ENCODE assay signal across 8 cellular contexts in the genomic region with DNA sequence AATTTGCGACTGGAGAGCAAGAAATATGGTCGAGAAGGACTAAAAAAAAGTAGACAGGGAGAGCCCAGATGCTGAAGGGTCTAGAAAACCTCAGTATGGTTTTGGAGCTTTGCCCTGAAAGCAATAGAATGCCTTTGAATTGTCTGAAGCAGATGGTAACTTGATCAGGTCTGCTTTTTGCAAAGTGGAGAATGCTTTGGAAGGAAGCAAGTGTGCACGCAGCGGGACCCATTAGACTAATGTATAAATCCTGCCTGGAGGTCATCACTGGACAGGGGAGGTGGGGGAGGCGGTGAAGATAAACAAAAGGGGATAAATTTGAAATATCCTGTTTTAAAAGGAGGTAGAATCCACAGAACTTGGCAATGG. TPM values are rescaled to one million over a fixed set of nuclear protein-coding genes. Genes with fewer than 3 reads are reported as not detected.
DNase-seq lines count a peak whose midpoint lies in the region; TF ChIP-seq lines count a peak whose summit lies in the region.

No MANE protein-coding gene starts in this region.

- H3K4me3 Mint-ChIP-seq in activated naive CD4-positive, alpha-beta T cell treated with anti-CD3 and anti-CD28 coated beads, Interleukin-2, amount 50 U/mL, for 24 hours, result peak overlapping the region; percentile 97

- H2AK5ac ChIP-seq in trophoblast cell (ENCODE audit: low read length), result no peak overlapping the region

- no peaks in the 10 kb centered on the region for H3K9me3 ChIP-seq in esophagus squamous epithelium
- no peaks in the 10 kb centered on the region for H3K9me3 ChIP-seq in trophoblast cell (ENCODE audit: insufficient read depth, low read depth, low read length)

- H3K9ac ChIP-seq in trophoblast cell (ENCODE audit: low read length), result peak overlapping the region; percentile 42

- H3K4me2 ChIP-seq in trophoblast cell (ENCODE audit: low read length), result peak overlapping the region; percentile 80

- H3K4me3 ChIP-seq in esophagus squamous epithelium (peak overlapping the region; percentile 73 to 81 (median 80)), trophoblast cell (ENCODE audit: low read depth, low read length) (no peak overlapping the region)

- H4K91ac ChIP-seq in trophoblast cell (ENCODE audit: low read depth, low read length), result no peak overlapping the region

- no peak overlapping the region for H3K14ac ChIP-seq in trophoblast cell (ENCODE audit: low read length)

- peak overlapping the region; percentile 65 for H4K8ac ChIP-seq in trophoblast cell (ENCODE audit: low read depth, low read length)

- peaks cover 7% of the 10 kb centered on the region for H3K79me1 ChIP-seq in trophoblast cell (ENCODE audit: low read length)

- intact Hi-C loops in esophagus squamous epithelium (cut with DNase I), result no loop called here

- H3K4me1 ChIP-seq in esophagus squamous epithelium (peaks cover 13 to 22% (median 22%) of the 10 kb centered on the region in 3 donors), trophoblast cell (ENCODE audit: control insufficient read depth in 1 of 2, insufficient read depth in 2 of 2, low read length in 2 of 2) (peaks cover 0 to 9% of the 10 kb centered on the region in 2 experiments)

- no peaks in the 10 kb centered on the region for H3K27me3 Mint-ChIP-seq in activated naive CD4-positive, alpha-beta T cell treated with anti-CD3 and anti-CD28 coated beads, Interleukin-2, amount 50 U/mL, for 24 hours

- no peak overlapping the region for H2BK12ac ChIP-seq in trophoblast cell (ENCODE audit: low read length)

- no peak overlapping the region for H2BK120ac ChIP-seq in trophoblast cell (ENCODE audit: insufficient read depth, low read length, poor library complexity)

- H3K18ac ChIP-seq in trophoblast cell (ENCODE audit: low read length), result no peak overlapping the region

- no peak overlapping the region for H3K4ac ChIP-seq in trophoblast cell (ENCODE audit: low read depth, low read length)

- WGBS in esophagus squamous epithelium, 2 donors, result 15 to 19% methylated on average over 5 of the region's 5 CpGs
- 100% methylated on average over 2 of the region's 5 CpGs for WGBS in trophoblast cell (ENCODE audit: extremely low coverage, insufficient coverage, insufficient read length)

- CTCF ChIA-PET in RWPE1 (lab: Yijun Ruan, JAX), result interaction anchor here (0.7 to 1.3 kb wide), 3 partner anchors 12 to 26 kb away, joined by 3 to 10 read pairs (median 3); a partner anchor contains a TSS

- H3K4me1 Mint-ChIP-seq in activated naive CD4-positive, alpha-beta T cell treated with anti-CD3 and anti-CD28 coated beads, Interleukin-2, amount 50 U/mL, for 24 hours, result peaks cover 59% of the 10 kb centered on the region

- DNase-seq in activated naive CD4-positive, alpha-beta T cell (lab: John Stamatoyannopoulos, UW), result no peak
- DNase-seq in RWPE1 (ENCODE audit: low spot score) (no peak), esophagus squamous epithelium (lab: John Stamatoyannopoulos, UW) (no peak), trophoblast cell (no peak), LoVo (ENCODE audit: low spot score) (no peak), NCI-H510A (lab: John Stamatoyannopoulos, UW) (no peak), SW 1271 (lab: John Stamatoyannopoulos, UW) (no peak)

- no peaks in the 10 kb centered on the region for H3K9me3 Mint-ChIP-seq in activated naive CD4-positive, alpha-beta T cell treated with anti-CD3 and anti-CD28 coated beads, Interleukin-2, amount 50 U/mL, for 24 hours

- no peak overlapping the region for H3K23ac ChIP-seq in trophoblast cell (ENCODE audit: low read length)

- peaks cover 7% of the 10 kb centered on the region for H3K36me3 Mint-ChIP-seq in activated naive CD4-positive, alpha-beta T cell treated with anti-CD3 and anti-CD28 coated beads, Interleukin-2, amount 50 U/mL, for 24 hours

- H3K36me3 ChIP-seq in esophagus squamous epithelium (peaks cover 6 to 42% (median 9%) of the 10 kb centered on the region in 3 donors), trophoblast cell (ENCODE audit: control insufficient read depth in 1 of 2, insufficient read depth in 2 of 2, low read length in 2 of 2) (peaks cover 7 to 8% of the 10 kb centered on the region in 2 experiments)

- H3K79me2 ChIP-seq in trophoblast cell (ENCODE audit: control insufficient read depth, insufficient read depth, low read length, poor library complexity), result peaks cover 5% of the 10 kb centered on the region

- H3K27me3 ChIP-seq in esophagus squamous epithelium, result no peaks in the 10 kb centered on the region
- no peaks in the 10 kb centered on the region for H3K27me3 ChIP-seq in trophoblast cell (ENCODE audit: insufficient read depth, low read length)

- TF ChIP-seq CTCF in RWPE1 (conservative IDR thresholded peaks at IDR 0.05; ENCODE audit: low read depth), result no peak
- TF ChIP-seq CTCF in esophagus squamous epithelium (IDR thresholded peaks at IDR 0.05), result no peak

- no peak for TF ChIP-seq POLR2A in esophagus squamous epithelium (IDR thresholded peaks at IDR 0.05)

- H2BK5ac ChIP-seq in trophoblast cell (ENCODE audit: low read depth, low read length, poor library complexity), result no peak overlapping the region

- POLR2A ChIA-PET in RWPE1 (lab: Yijun Ruan, JAX; ENCODE audit: low non-redundant PET), result no interaction called here

- H3K27ac ChIP-seq in RWPE1 (peak overlapping the region; percentile 82), esophagus squamous epithelium (peak overlapping the region; percentile 82 to 92 (median 86)), trophoblast cell (ENCODE audit: low read depth, low read length) (no peak overlapping the region)

- H3K27ac Mint-ChIP-seq in activated naive CD4-positive, alpha-beta T cell treated with anti-CD3 and anti-CD28 coated beads, Interleukin-2, amount 50 U/mL, for 24 hours, result peak overlapping the region; percentile 91

- H2AFZ ChIP-seq in trophoblast cell (ENCODE audit: insufficient read depth, low read length, poor library complexity), result peak overlapping the region; percentile 19

- peak overlapping the region; percentile 23 for H4K12ac ChIP-seq in trophoblast cell (ENCODE audit: low read depth, low read length)

RNA-seq across cellular contexts. Expression of gene HINFP, which starts 0.8 kb away (rescaled TPM):
- 10 to 100 TPM in 3 of 4 donors, 1 to 10 TPM in 1; 7.0 to 33.2 (median 13.9) TPM for total RNA-seq in esophagus squamous epithelium
- polyA plus RNA-seq in trophoblast cell (2013), result 17.7 and 20.7 TPM in 2 replicates

RNA-seq across cellular contexts. Expression of gene C2CD2L, which starts 13.5 kb away (rescaled TPM):
- 10 to 100 TPM in 1 of 4 donors, 1 to 10 TPM in 3; 5.1 to 12.8 (median 8.0) TPM for total RNA-seq in esophagus squamous epithelium
- polyA plus RNA-seq in trophoblast cell (2013), result 6.3 and 7.2 TPM in 2 replicates

RNA-seq across cellular contexts. Expression of gene DPAGT1, which starts 19.0 kb away (rescaled TPM):
- total RNA-seq in esophagus squamous epithelium, result 10 to 100 TPM; 18.5 to 29.9 (median 26.7) TPM
- 38.9 and 40.2 TPM in 2 replicates for polyA plus RNA-seq in trophoblast cell (2013)

RNA-seq across cellular contexts. Expression of gene ABCG4, which starts 28.2 kb away (rescaled TPM):
- under 1 TPM; 0.15 to 0.94 (median 0.39) TPM for total RNA-seq in esophagus squamous epithelium
- polyA plus RNA-seq in trophoblast cell (2013), result 0.06 and 0.08 TPM in 2 replicates

RNA-seq across cellular contexts. Expression of gene HMBS, which starts 35.9 kb away (rescaled TPM):
- 10 to 100 TPM in 3 of 4 donors, 1 to 10 TPM in 1; 9.9 to 22.1 (median 14.2) TPM for total RNA-seq in esophagus squamous epithelium
- polyA plus RNA-seq in trophoblast cell (2013), result 21.1 and 22.8 TPM in 2 replicates
